Comparison of ENCODE assay signal across 24 cellular contexts in the genomic region with DNA sequence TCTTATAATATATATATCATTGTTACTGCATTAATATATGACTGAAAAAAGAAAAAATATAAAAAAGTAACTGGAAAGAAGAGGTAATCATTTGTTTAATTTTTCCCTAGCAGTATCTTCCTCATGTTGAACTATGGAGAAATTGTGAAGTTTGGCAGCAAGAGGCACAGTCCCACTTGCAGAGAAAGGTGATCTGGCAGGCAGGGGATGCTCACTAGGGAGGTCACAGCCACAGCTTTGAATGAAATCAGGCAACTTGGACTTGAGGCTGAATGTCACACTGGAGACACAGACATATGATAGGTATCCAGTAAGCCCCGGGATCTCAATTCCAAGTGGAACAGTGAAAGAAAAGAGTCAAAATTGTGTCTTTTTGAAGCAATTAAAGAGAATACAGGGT.
DNase-seq lines count a peak whose midpoint lies in the region; ATAC-seq and TF ChIP-seq lines count a peak whose summit lies in the region.
"Had no signal": no experiment of that assay in that cellular context is flagged by ENCODE, and none has a peak within 500 bp of the region (broad histone marks: within the 10 kb centered on the region; RNA-seq: fewer than 3 reads in every experiment).

No MANE protein-coding gene starts in this region.

- H3K36me3 ChIP-seq in GM23338 (ENCODE audit: insufficient read depth) (no peaks in the 10 kb centered on the region), Karpas-422 (ENCODE audit: insufficient read depth, low read length) (no peaks in the 10 kb centered on the region), right lobe of liver (no peaks in the 10 kb centered on the region), left ventricle myocardium inferior (no peaks in the 10 kb centered on the region)
- H3K36me3 ChIP-seq: BLaER1 treated with 17β-estradiol and CSF1 and Interleukin-3, amounts not matched to agents 10 nM and 100 nM had no signal

- H3K9ac ChIP-seq in Karpas-422 (ENCODE audit: low read length): no peak overlapping the region
- H3K9ac ChIP-seq: BLaER1 treated with 17β-estradiol and CSF1 and Interleukin-3, amounts not matched to agents 10 nM and 100 nM had no signal

- peaks cover 7% of the 10 kb centered on the region for H3K4me1 Mint-ChIP-seq in GM23338
- H3K4me1 Mint-ChIP-seq: B cell had no signal

- no peaks in the 10 kb centered on the region for H3K36me3 Mint-ChIP-seq in GM23338 (ENCODE audit: low read depth)
- H3K36me3 Mint-ChIP-seq: CD8-positive, alpha-beta T cell had no signal

- H3K4me3 ChIP-seq in GM23338: no peak overlapping the region
- H3K4me3 ChIP-seq in Karpas-422 (ENCODE audit: low read length): no peak overlapping the region
- H3K4me3 ChIP-seq in right lobe of liver: no peak overlapping the region
- no peak overlapping the region for H3K4me3 ChIP-seq in left ventricle myocardium inferior
- H3K4me3 ChIP-seq: A549; BLaER1 treated with 17β-estradiol and CSF1 and Interleukin-3, amounts not matched to agents 10 nM and 100 nM; GM12878 had no signal

- no peaks in the 10 kb centered on the region for H3F3A ChIP-seq in GM23338 (replicated peaks; ENCODE audit: low read depth)

- no peak for TF ChIP-seq POLR2A in right lobe of liver (IDR thresholded peaks at IDR 0.05)

- H4K20me1 ChIP-seq in GM23338 (replicated peaks; ENCODE audit: insufficient read depth): no peaks in the 10 kb centered on the region
- H4K20me1 ChIP-seq in Karpas-422 (ENCODE audit: insufficient read depth, low read depth, low read length): no peaks in the 10 kb centered on the region
- H4K20me1 ChIP-seq: BLaER1 treated with 17β-estradiol and CSF1 and Interleukin-3, amounts not matched to agents 10 nM and 100 nM had no signal

- no peaks in the 10 kb centered on the region for H3K27me3 Mint-ChIP-seq in GM23338 (ENCODE audit: insufficient read depth, low read depth, poor library complexity)

- peaks cover 3% of the 10 kb centered on the region; the same call in 1 of the 2 replicates for H3K9me2 ChIP-seq in GM23338 (ENCODE audit: insufficient read depth)
- no peaks in the 10 kb centered on the region for H3K9me2 ChIP-seq in Karpas-422 (replicated peaks; ENCODE audit: insufficient read depth, low read length)

- H3K79me2 ChIP-seq in GM23338 (replicated peaks; ENCODE audit: insufficient read depth): no peaks in the 10 kb centered on the region
- H3K79me2 ChIP-seq in Karpas-422 (ENCODE audit: low read length): no peaks in the 10 kb centered on the region

- DNase-seq in GM23338 (ENCODE audit: low spot score) (no peak), Karpas-422 (peak; percentile 16), left kidney (ENCODE audit: low read depth, low spot score) (peak; percentile 3), right lobe of liver (peak in 1 of 3 donors; percentile 55), COLO829 (ENCODE audit: low spot score) (no peak), UCSD-AML1 (lab: John Stamatoyannopoulos, UW; ENCODE audit: unreplicated experiment) (no peak), left ventricle myocardium inferior (no peak), A172 (ENCODE audit: low spot score) (no peak)
- DNase-seq: 8988T; AML-193; CD4-positive, alpha-beta T cell; CD8-positive, alpha-beta T cell; COR-L47; DMS 273 treated with DMSO at 0.1 percent for 48 hours; DMS153; DMS79; DND-41; EL; GDM1 had no signal

- TF ChIP-seq CTCF in GM23338 (conservative IDR thresholded peaks at IDR 0.05; ENCODE audit: low read depth in 2 of 2) (no peak), right lobe of liver (IDR thresholded peaks at IDR 0.05) (no peak), left ventricle myocardium inferior (IDR thresholded peaks at IDR 0.05; ENCODE audit: borderline replicate concordance) (no peak)

- H3K27me3 ChIP-seq in GM23338 (ENCODE audit: insufficient read depth) (no peaks in the 10 kb centered on the region), Karpas-422 (ENCODE audit: low read length) (no peaks in the 10 kb centered on the region), right lobe of liver (no peaks in the 10 kb centered on the region), left ventricle myocardium inferior (ENCODE audit: low read depth) (peaks cover 10% of the 10 kb centered on the region)
- H3K27me3 ChIP-seq: BLaER1 treated with 17β-estradiol and CSF1 and Interleukin-3, amounts not matched to agents 10 nM and 100 nM had no signal

- ATAC-seq in GM23338 (no peak), right lobe of liver (peak; percentile 22 to 58 (median 45))
- ATAC-seq: A549; CD8-positive, alpha-beta T cell; GM12878 had no signal

- no peaks in the 10 kb centered on the region for H3K9me3 Mint-ChIP-seq in GM23338
- H3K9me3 Mint-ChIP-seq: CD4-positive, alpha-beta T cell; CD8-positive, alpha-beta T cell had no signal

- WGBS in right lobe of liver (ENCODE audit: insufficient coverage, low coverage, low lambda C conversion rate, missing lambda C conversion rate): 50% methylated on average over 1 of the region's 1 CpG

- no peak overlapping the region for H3K4me2 ChIP-seq in GM23338
- H3K4me2 ChIP-seq in Karpas-422 (ENCODE audit: low read depth, low read length, poor library complexity, severe bottlenecking): no peak overlapping the region
- H3K4me2 ChIP-seq: A549; BLaER1 treated with 17β-estradiol and CSF1 and Interleukin-3, amounts not matched to agents 10 nM and 100 nM had no signal

- H3K4me3 Mint-ChIP-seq in GM23338: no peak overlapping the region
- H3K4me3 Mint-ChIP-seq: B cell; CD4-positive, alpha-beta T cell; CD8-positive, alpha-beta T cell had no signal

- peak overlapping the region; percentile 12; the same call in 1 of the 2 replicates for H2AFZ ChIP-seq in GM23338
- H2AFZ ChIP-seq in Karpas-422 (ENCODE audit: low read length): no peak overlapping the region

- H3K27ac Mint-ChIP-seq in GM23338: peak overlapping the region; percentile 5; the same call in 1 of the 2 replicates
- H3K27ac Mint-ChIP-seq: B cell; CD4-positive, alpha-beta T cell; CD8-positive, alpha-beta T cell had no signal

- 0 out of 2 replicates have a peak, but pooled peaks cover 4% of the 10 kb centered on the region for H3K9me3 ChIP-seq in Karpas-422 (ENCODE audit: low read length)
- no peaks in the 10 kb centered on the region for H3K9me3 ChIP-seq in right lobe of liver
- H3K9me3 ChIP-seq in left ventricle myocardium inferior (replicated peaks): no peaks in the 10 kb centered on the region
- H3K9me3 ChIP-seq: A549; BLaER1 treated with 17β-estradiol and CSF1 and Interleukin-3, amounts not matched to agents 10 nM and 100 nM had no signal

- no peaks in the 10 kb centered on the region for H3K4me1 ChIP-seq in GM23338 (ENCODE audit: insufficient read depth)
- no peaks in the 10 kb centered on the region for H3K4me1 ChIP-seq in Karpas-422 (ENCODE audit: low read length)
- H3K4me1 ChIP-seq in right lobe of liver: peaks cover 0 to 24% (median 3%) of the 10 kb centered on the region in 4 donors
- no peaks in the 10 kb centered on the region for H3K4me1 ChIP-seq in left ventricle myocardium inferior
- H3K4me1 ChIP-seq: A549; BLaER1 treated with 17β-estradiol and CSF1 and Interleukin-3, amounts not matched to agents 10 nM and 100 nM had no signal

- intact Hi-C loops in right lobe of liver (cut with DNase I) (loop anchor here in 1 of 2 donors (10.0 kb wide), 1 partner anchor 144 kb away; no protein-coding TSS in a partner anchor), left ventricle myocardium inferior (cut with micrococcal nuclease) (no loop called here)

- H3K27ac ChIP-seq in GM23338 (ENCODE audit: low read depth) (no peak overlapping the region), Karpas-422 (ENCODE audit: low read length) (no peak overlapping the region), right lobe of liver (peak overlapping the region in 2 of 3 donors; percentile 51 to 58), left ventricle myocardium inferior (replicated peaks) (no peak overlapping the region)
- H3K27ac ChIP-seq: A549; BLaER1 treated with 17β-estradiol and CSF1 and Interleukin-3, amounts not matched to agents 10 nM and 100 nM; C4-2B had no signal

TF ChIP-seq in GM23338, 12 proteins besides CTCF, POLR2A, EP300 and RAD21 (continues in another document):
- TF ChIP-seq CREB1 (CRISPR knock-in tag; IDR thresholded peaks at IDR 0.05; ENCODE audit: low read depth) (no peak), JUNB (IDR thresholded peaks at IDR 0.05; ENCODE audit: unreplicated experiment) (no peak), POLR2AphosphoS5 (IDR thresholded peaks at IDR 0.05; ENCODE audit: low read depth) (no peak), EZH2phosphoT487 (IDR thresholded peaks at IDR 0.05; ENCODE audit: unreplicated experiment) (no peak)
- TF ChIP-seq, protein P1, sequence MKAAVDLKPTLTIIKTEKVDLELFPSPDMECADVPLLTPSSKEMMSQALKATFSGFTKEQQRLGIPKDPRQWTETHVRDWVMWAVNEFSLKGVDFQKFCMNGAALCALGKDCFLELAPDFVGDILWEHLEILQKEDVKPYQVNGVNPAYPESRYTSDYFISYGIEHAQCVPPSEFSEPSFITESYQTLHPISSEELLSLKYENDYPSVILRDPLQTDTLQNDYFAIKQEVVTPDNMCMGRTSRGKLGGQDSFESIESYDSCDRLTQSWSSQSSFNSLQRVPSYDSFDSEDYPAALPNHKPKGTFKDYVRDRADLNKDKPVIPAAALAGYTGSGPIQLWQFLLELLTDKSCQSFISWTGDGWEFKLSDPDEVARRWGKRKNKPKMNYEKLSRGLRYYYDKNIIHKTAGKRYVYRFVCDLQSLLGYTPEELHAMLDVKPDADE (IDR thresholded peaks at IDR 0.05): no peak
- TF ChIP-seq, protein P2, sequence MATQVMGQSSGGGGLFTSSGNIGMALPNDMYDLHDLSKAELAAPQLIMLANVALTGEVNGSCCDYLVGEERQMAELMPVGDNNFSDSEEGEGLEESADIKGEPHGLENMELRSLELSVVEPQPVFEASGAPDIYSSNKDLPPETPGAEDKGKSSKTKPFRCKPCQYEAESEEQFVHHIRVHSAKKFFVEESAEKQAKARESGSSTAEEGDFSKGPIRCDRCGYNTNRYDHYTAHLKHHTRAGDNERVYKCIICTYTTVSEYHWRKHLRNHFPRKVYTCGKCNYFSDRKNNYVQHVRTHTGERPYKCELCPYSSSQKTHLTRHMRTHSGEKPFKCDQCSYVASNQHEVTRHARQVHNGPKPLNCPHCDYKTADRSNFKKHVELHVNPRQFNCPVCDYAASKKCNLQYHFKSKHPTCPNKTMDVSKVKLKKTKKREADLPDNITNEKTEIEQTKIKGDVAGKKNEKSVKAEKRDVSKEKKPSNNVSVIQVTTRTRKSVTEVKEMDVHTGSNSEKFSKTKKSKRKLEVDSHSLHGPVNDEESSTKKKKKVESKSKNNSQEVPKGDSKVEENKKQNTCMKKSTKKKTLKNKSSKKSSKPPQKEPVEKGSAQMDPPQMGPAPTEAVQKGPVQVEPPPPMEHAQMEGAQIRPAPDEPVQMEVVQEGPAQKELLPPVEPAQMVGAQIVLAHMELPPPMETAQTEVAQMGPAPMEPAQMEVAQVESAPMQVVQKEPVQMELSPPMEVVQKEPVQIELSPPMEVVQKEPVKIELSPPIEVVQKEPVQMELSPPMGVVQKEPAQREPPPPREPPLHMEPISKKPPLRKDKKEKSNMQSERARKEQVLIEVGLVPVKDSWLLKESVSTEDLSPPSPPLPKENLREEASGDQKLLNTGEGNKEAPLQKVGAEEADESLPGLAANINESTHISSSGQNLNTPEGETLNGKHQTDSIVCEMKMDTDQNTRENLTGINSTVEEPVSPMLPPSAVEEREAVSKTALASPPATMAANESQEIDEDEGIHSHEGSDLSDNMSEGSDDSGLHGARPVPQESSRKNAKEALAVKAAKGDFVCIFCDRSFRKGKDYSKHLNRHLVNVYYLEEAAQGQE (IDR thresholded peaks at IDR 0.05; ENCODE audit: unreplicated experiment): no peak

Comparison
In these comparisons a context has a peak if more than half of its experiments do, and no peak if none do; other contexts are left out.
1. DNase-seq: peak in Karpas-422 (single experiment) and left kidney (single experiment); none in GM23338 (single experiment), COLO829 (single experiment), UCSD-AML1 (single experiment), left ventricle myocardium inferior (single experiment) and A172 (single experiment).
2. H3K27ac ChIP-seq: peak in right lobe of liver (2 of 3); none in GM23338 (single experiment), Karpas-422 (single experiment) and left ventricle myocardium inferior (single experiment).